In the genomic region with DNA sequence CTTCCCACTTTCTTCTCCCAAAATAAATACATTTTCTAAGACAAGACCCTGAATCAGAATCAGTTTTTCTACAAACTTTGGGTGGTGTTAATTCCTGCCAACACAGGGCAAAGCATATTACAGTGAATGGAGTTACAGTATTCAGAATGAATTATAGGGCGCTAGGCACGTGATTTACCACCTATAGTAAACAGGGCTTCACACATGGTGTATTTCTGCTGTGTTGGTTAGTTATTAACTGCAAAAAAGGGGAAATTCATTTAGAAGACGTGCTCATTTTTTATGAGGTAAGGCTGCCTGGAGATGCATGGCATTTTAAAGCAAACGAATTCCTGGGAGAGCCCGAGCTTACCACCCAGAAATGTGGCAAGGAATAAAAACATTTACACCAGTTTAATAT, we compare ENCODE assay signal across 29 cellular contexts.
"Had no signal": no experiment of that assay in that cellular context is flagged by ENCODE, and none has a peak within 500 bp of the region (broad histone marks: within the 10 kb centered on the region; RNA-seq: fewer than 3 reads in every experiment).

No MANE protein-coding gene starts in this region.

- ATAC-seq: activated CD8-positive, alpha-beta T cell treated with anti-CD3 and anti-CD28 coated beads, Interleukin-2, amount 10 ng/mL, durations not matched to agents 7 days and 5 days; body of pancreas; SK-N-SH treated with all-trans-retinoic acid at 6 μM for 48 hours; WTC11 had no signal

- H3K4me3 Mint-ChIP-seq: activated CD8-positive, alpha-beta T cell treated with anti-CD3 and anti-CD28 coated beads, Interleukin-2, amount 10 ng/mL, durations not matched to agents 7 days and 5 days; activated naive CD4-positive, alpha-beta T cell treated with anti-CD3 and anti-CD28 coated beads, Interleukin-2, amount 50 U/mL, for 24 hours; activated T-cell treated with anti-CD3 and anti-CD28 coated beads, Interleukin-2, amount 50 U/mL, for 24 hours; activated T-helper 1 cell treated with anti-CD3 and anti-CD28 coated beads, Interleukin-12 subunit alpha, Interleukin-12 subunit beta, Interleukin-2, Interleukin-4 antibody, amounts not matched to agents 30 ng/mL and 10 ng/mL and 1 ng/mL, durations not matched to agents 14 hours and 24 hours and 36 hours; T-helper 2 cell treated with Interferon-gamma antibody and Interleukin-4, amounts not matched to agents 5 μg/mL and 100 μg/mL, for 36 hours; WTC11 had no signal

- DNase-seq: activated CD4-positive, alpha-beta T cell treated with anti-CD3 and anti-CD28 coated beads for 48 hours; activated CD4-positive, alpha-beta T cell treated with anti-CD3 and anti-CD28 coated beads, Interleukin-2, amount 50 U/mL, for 4 hours; activated CD4-positive, CD25-positive, alpha-beta regulatory T cell treated with anti-CD3 and anti-CD28 coated beads, Interleukin-2, amount 50 U/mL, for 72 hours; activated CD8-positive, alpha-beta memory T cell treated with anti-CD3 and anti-CD28 coated beads, Interleukin-2, amount 50 U/mL, for 48 hours; activated CD8-positive, alpha-beta T cell treated with anti-CD3 and anti-CD28 coated beads, Interleukin-2, amount 10 ng/mL, durations not matched to agents 7 days and 5 days; activated effector memory CD4-positive, alpha-beta T cell treated with Interleukin-2 at 50 U/mL for 16 hours; activated naive CD4-positive, alpha-beta T cell; activated T-cell treated with anti-CD3 and anti-CD28 coated beads, Interleukin-2, amount 50 U/mL, for 24 hours; body of pancreas; central memory CD4-positive, alpha-beta T cell; NCI-H1092; NCI-H1417; NCI-H1930; NCI-H2171 treated with DMSO at 0.1 percent for 48 hours; NCI-H226; NCI-H526; NCI-H774; PC-3; SHP77; SW 1271 had no signal

- H3K4me1 ChIP-seq: body of pancreas, SJSA1 had no signal

- H3K4me1 Mint-ChIP-seq: activated naive CD4-positive, alpha-beta T cell treated with anti-CD3 and anti-CD28 coated beads, Interleukin-2, amount 50 U/mL, for 24 hours; WTC11 had no signal

- H3K27me3 ChIP-seq: ascending aorta, body of pancreas, SJSA1 had no signal

- FAIRE-seq: bronchial epithelial cell, RCC 7860 had no signal

- H3K4me3 ChIP-seq: ascending aorta, body of pancreas, SJSA1 had no signal

- H3K36me3 Mint-ChIP-seq: activated naive CD4-positive, alpha-beta T cell treated with anti-CD3 and anti-CD28 coated beads, Interleukin-2, amount 50 U/mL, for 24 hours; WTC11 had no signal

- H3K9me3 Mint-ChIP-seq: activated T-helper 1 cell treated with anti-CD3 and anti-CD28 coated beads, Interleukin-12 subunit alpha, Interleukin-12 subunit beta, Interleukin-2, Interleukin-4 antibody, amounts not matched to agents 30 ng/mL and 10 ng/mL and 1 ng/mL, durations not matched to agents 14 hours and 24 hours and 36 hours had no signal

- H3K27ac ChIP-seq: ascending aorta, body of pancreas, SJSA1 had no signal

- H3K9me3 ChIP-seq: ascending aorta, body of pancreas, SJSA1 had no signal

- H3K27ac Mint-ChIP-seq: activated CD8-positive, alpha-beta T cell treated with anti-CD3 and anti-CD28 coated beads, Interleukin-2, amount 10 ng/mL, durations not matched to agents 7 days and 5 days; activated naive CD4-positive, alpha-beta T cell treated with anti-CD3 and anti-CD28 coated beads, Interleukin-2, amount 50 U/mL, for 24 hours; activated T-cell treated with anti-CD3 and anti-CD28 coated beads, Interleukin-2, amount 50 U/mL, for 24 hours; activated T-helper 1 cell treated with anti-CD3 and anti-CD28 coated beads, Interleukin-12 subunit alpha, Interleukin-12 subunit beta, Interleukin-2, Interleukin-4 antibody, amounts not matched to agents 30 ng/mL and 10 ng/mL and 1 ng/mL, durations not matched to agents 14 hours and 24 hours and 36 hours; T-helper 2 cell treated with Interferon-gamma antibody and Interleukin-4, amounts not matched to agents 5 μg/mL and 100 μg/mL, for 36 hours; WTC11 had no signal

- H3K36me3 ChIP-seq: ascending aorta, SJSA1 had no signal
